ENCODE assay signal across 23 cellular contexts in genomic region chr4:12286351-12286750, GRCh38.
"Had no signal": no experiment of that assay in that cellular context is flagged by ENCODE, and none has a peak within 500 bp of the region (broad histone marks: within the 10 kb centered on the region; RNA-seq: fewer than 3 reads in every experiment).

No MANE protein-coding gene starts in this region.

- ATAC-seq: esophagus mucosa; gastrocnemius medialis; left ventricle myocardium superior; lower lobe of right lung; naive thymus-derived CD8-positive, alpha-beta T cell; stimulated activated naive B cell treated with anti-CD40 and anti-IgM and Interleukin-4, amounts not matched to agents 10 μg/mL and 1 μg/mL and 100 μg/mL, for 72 hours; upper lobe of right lung had no signal

- H3K4me1 ChIP-seq: gastrocnemius medialis, lower lobe of right lung, prostate gland, right atrium auricular region, spleen, suprapubic skin, transverse colon, upper lobe of right lung, uterus had no signal

- H3K27me3 ChIP-seq: dorsolateral prefrontal cortex, gastrocnemius medialis, right atrium auricular region, spleen, suprapubic skin, transverse colon, upper lobe of right lung, uterus had no signal

- FAIRE-seq: keratinocyte had no signal

- H3K36me3 ChIP-seq: gastrocnemius medialis, lower lobe of right lung, prostate gland, right atrium auricular region, spleen, suprapubic skin, transverse colon, upper lobe of right lung, uterus had no signal

- H3K4me3 ChIP-seq: dorsolateral prefrontal cortex, gastrocnemius medialis, lower lobe of right lung, prostate gland, right atrium auricular region, skin epidermis, spleen, suprapubic skin, transverse colon, upper lobe of right lung, uterus had no signal

- DNase-seq: cortex of kidney; dorsolateral prefrontal cortex; effector CD4-positive, alpha-beta T cell; foreskin fibroblast; gastrocnemius medialis; head of caudate nucleus; left ventricle myocardium superior; lower lobe of right lung; naive thymus-derived CD8-positive, alpha-beta T cell; nephron progenitor cell; nucleus accumbens; spleen; stimulated activated naive B cell treated with anti-CD40 and anti-IgM and Interleukin-4, amounts not matched to agents 10 μg/mL and 1 μg/mL and 100 μg/mL, for 72 hours; transverse colon; upper lobe of right lung; uterus had no signal

- H3K9me3 ChIP-seq: gastrocnemius medialis, prostate gland, right atrium auricular region, transverse colon, uterus had no signal

- H3K27ac ChIP-seq: dorsolateral prefrontal cortex, epithelial cell of prostate, gastrocnemius medialis, lower lobe of right lung, prostate gland, right atrium auricular region, skin epidermis, spleen, suprapubic skin, transverse colon, upper lobe of right lung, uterus had no signal
